18 cellular contexts compared by ENCODE assay signal in the genomic region with DNA sequence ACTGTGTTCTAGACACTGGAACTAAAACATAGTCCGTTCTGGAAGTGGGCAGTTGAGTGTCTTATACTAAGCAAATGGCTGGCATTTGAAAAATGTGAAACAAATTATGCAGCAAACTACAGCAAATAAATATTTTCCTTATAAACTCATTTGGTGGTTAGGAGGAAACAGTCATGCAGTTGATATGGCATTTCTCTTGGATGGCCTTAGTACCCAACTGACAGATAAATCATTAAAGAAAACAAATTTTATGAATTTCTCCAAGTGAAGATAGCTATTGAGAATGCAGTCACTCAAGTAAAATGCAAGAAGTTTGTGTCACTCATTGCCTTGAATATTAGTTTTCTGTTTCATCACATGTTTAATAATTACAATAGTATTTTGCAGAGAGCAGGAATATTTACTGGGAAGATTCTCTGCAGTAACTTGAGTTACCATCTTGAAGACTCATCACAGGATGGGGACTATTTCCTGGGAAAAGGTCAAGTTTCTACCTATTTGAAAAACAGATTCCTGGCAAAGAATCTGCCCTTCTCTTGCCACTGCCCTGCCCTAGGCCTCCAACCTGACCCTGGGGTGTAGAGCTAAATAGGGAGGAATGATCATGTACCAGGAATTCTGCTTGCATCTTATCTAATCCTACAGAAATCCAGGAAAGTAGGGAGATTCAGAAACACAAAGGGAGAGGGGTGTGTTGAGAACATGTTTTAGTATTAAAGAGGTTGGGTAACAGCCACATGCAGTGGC.
DNase-seq lines count a peak whose midpoint lies in the region; ATAC-seq, FAIRE-seq and TF ChIP-seq lines count a peak whose summit lies in the region.
"Had no signal": no experiment of that assay in that cellular context is flagged by ENCODE, and none has a peak within 500 bp of the region (broad histone marks: within the 10 kb centered on the region; RNA-seq: fewer than 3 reads in every experiment).

No MANE protein-coding gene starts in this region.

- peak overlapping the region; percentile 65 to 85 (median 69); a peak in 4 of 7 replicates for H3K27ac Mint-ChIP-seq in H9
- H3K27ac Mint-ChIP-seq in neural progenitor cell: no peak overlapping the region
- H3K27ac Mint-ChIP-seq: activated naive CD8-positive, alpha-beta T cell treated with anti-CD3 and anti-CD28 coated beads, Interleukin-2, amount 10 ng/mL, durations not matched to agents 7 days and 5 days; CD8-positive, alpha-beta memory T cell had no signal

- no peak overlapping the region for H2BK20ac ChIP-seq in H9 (ENCODE audit: low read depth, low read length, poor library complexity, severe bottlenecking)

- H3T11ph ChIP-seq in H9 (ENCODE audit: low read length): no peak overlapping the region

- no peak overlapping the region for H2BK120ac ChIP-seq in H9 (ENCODE audit: low read depth, low read length, poor library complexity, severe bottlenecking)

- H3K36me3 Mint-ChIP-seq in H9 (ENCODE audit: insufficient read depth in 1 of 3, low read depth in 3 of 3): no peaks in the 10 kb centered on the region
- peaks cover 5% of the 10 kb centered on the region for H3K36me3 Mint-ChIP-seq in neural progenitor cell
- H3K36me3 Mint-ChIP-seq: activated naive CD8-positive, alpha-beta T cell treated with anti-CD3 and anti-CD28 coated beads, Interleukin-2, amount 10 ng/mL, durations not matched to agents 7 days and 5 days; CD8-positive, alpha-beta memory T cell had no signal

- no peaks in the 10 kb centered on the region for H3K23me2 ChIP-seq in H9 (ENCODE audit: insufficient read length, low read depth, low read length, poor library complexity, severe bottlenecking)

- H3K4me2 ChIP-seq in A549 (peak overlapping the region; percentile 34), H9 (ENCODE audit: insufficient read depth, insufficient read length, low read length) (no peak overlapping the region), neural progenitor cell (no peak overlapping the region)

- H3K14ac ChIP-seq in H9 (ENCODE audit: insufficient read depth, low read length): no peak overlapping the region

- H3F3A ChIP-seq in neural progenitor cell (ENCODE audit: low read depth): no peaks in the 10 kb centered on the region

- H2BK12ac ChIP-seq in H9 (ENCODE audit: insufficient read length, low read depth, low read length): no peak overlapping the region

- no peaks in the 10 kb centered on the region for H3K79me1 ChIP-seq in H9 (ENCODE audit: insufficient read depth, low read depth, low read length, poor library complexity, severe bottlenecking)

- H3K4me3 ChIP-seq in A549 (no peak overlapping the region), neural progenitor cell (no peak overlapping the region)
- H3K4me3 ChIP-seq: heart left ventricle, transverse colon had no signal

- ATAC-seq in A549: peak in 1 of 2 experiments; percentile 27; a peak in 3 of 6 replicates
- ATAC-seq in HG03175 (IDR thresholded peaks at IDR 0.05; ENCODE audit: unreplicated experiment): no peak
- ATAC-seq: activated T-cell treated with anti-CD3 and anti-CD28 coated beads, Interleukin-2, amount 50 U/mL, for 4 hours; heart left ventricle had no signal

- H3K9ac ChIP-seq in H9 (ENCODE audit: extremely low read depth, insufficient read length, low read length): no peak overlapping the region
- H3K9ac ChIP-seq in neural progenitor cell: no peak overlapping the region

- H3K27me3 Mint-ChIP-seq in H9 (ENCODE audit: low read depth): no peaks in the 10 kb centered on the region
- H3K27me3 Mint-ChIP-seq in neural progenitor cell (ENCODE audit: insufficient read depth, low read depth): no peaks in the 10 kb centered on the region

- H3K4me1 Mint-ChIP-seq in H9 (peaks cover 2% of the 10 kb centered on the region in 2 experiments; a peak in 3 of 4 replicates), neural progenitor cell (peaks cover 28% of the 10 kb centered on the region)
- H3K4me1 Mint-ChIP-seq: CD8-positive, alpha-beta memory T cell had no signal

- H2AFZ ChIP-seq in H9 (ENCODE audit: low read length) (no peak overlapping the region), neural progenitor cell (replicated peaks) (no peak overlapping the region)

- H2BK15ac ChIP-seq in H9 (ENCODE audit: low read depth, low read length): no peak overlapping the region

- no peak overlapping the region for H4K5ac ChIP-seq in H9 (ENCODE audit: insufficient read length, low read depth, low read length)

- H3K23ac ChIP-seq in H9 (ENCODE audit: insufficient read length, low read depth, low read length): no peak overlapping the region

- H3K27me3 ChIP-seq in H9 (ENCODE audit: insufficient read depth, low read length) (no peaks in the 10 kb centered on the region), neural progenitor cell (no peaks in the 10 kb centered on the region)
- H3K27me3 ChIP-seq: heart left ventricle, transverse colon had no signal

- H3K9me3 ChIP-seq in A549: no peaks in the 10 kb centered on the region
- H3K9me3 ChIP-seq in H9 (ENCODE audit: control insufficient read depth, low read depth, low read length): no peaks in the 10 kb centered on the region
- H3K9me3 ChIP-seq in neural progenitor cell (ENCODE audit: low read depth): no peaks in the 10 kb centered on the region
- H3K9me3 ChIP-seq: heart left ventricle, transverse colon had no signal

- no peak for TF ChIP-seq EP300 in A549 (IDR thresholded peaks at IDR 0.05)

- no peak overlapping the region for H3K56ac ChIP-seq in H9 (ENCODE audit: insufficient read length, low read depth, low read length)

- no peak for FAIRE-seq in A549 (lab: Jason Lieb, UNC)
- FAIRE-seq: endothelial cell of umbilical vein had no signal

- H3K4ac ChIP-seq in H9 (ENCODE audit: low read depth, low read length): no peak overlapping the region

- H4K20me1 ChIP-seq in H9 (ENCODE audit: control insufficient read depth, insufficient read depth, insufficient read length) (no peaks in the 10 kb centered on the region), neural progenitor cell (ENCODE audit: low read depth) (peaks cover 26% of the 10 kb centered on the region)

- no peak overlapping the region for H2BK5ac ChIP-seq in H9 (ENCODE audit: insufficient read length, low read length)

- POLR2A ChIA-PET in A549 (lab: Yijun Ruan, JAX): no interaction called here

- TF ChIP-seq CTCF in A549 (IDR thresholded peaks at IDR 0.05): no peak
- no peak for TF ChIP-seq CTCF in H9 (conservative IDR thresholded peaks at IDR 0.05)
- TF ChIP-seq CTCF in neural progenitor cell (IDR thresholded peaks at IDR 0.05): no peak

- no peak for TF ChIP-seq RAD21 in A549 (conservative IDR thresholded peaks at IDR 0.05 in 1 of 2, IDR thresholded peaks at IDR 0.05 in 1 of 2)

- H3K79me2 ChIP-seq in H9 (ENCODE audit: insufficient read depth, low read length): no peaks in the 10 kb centered on the region
- peaks cover 34% of the 10 kb centered on the region for H3K79me2 ChIP-seq in neural progenitor cell (ENCODE audit: low read depth)

- H3K4me3 Mint-ChIP-seq in H9: no peak overlapping the region
- H3K4me3 Mint-ChIP-seq in neural progenitor cell: no peak overlapping the region
- H3K4me3 Mint-ChIP-seq: activated naive CD8-positive, alpha-beta T cell treated with anti-CD3 and anti-CD28 coated beads, Interleukin-2, amount 10 ng/mL, durations not matched to agents 7 days and 5 days; activated T-cell treated with anti-CD3 and anti-CD28 coated beads, Interleukin-2, amount 50 U/mL, for 4 hours; CD8-positive, alpha-beta memory T cell had no signal

- H4K91ac ChIP-seq in H9 (ENCODE audit: insufficient read length, low read depth, low read length): no peak overlapping the region

- H3K4me1 ChIP-seq in A549 (peaks cover 24% of the 10 kb centered on the region), H9 (ENCODE audit: insufficient read depth, low read length) (no peaks in the 10 kb centered on the region), neural progenitor cell (peaks cover 8% of the 10 kb centered on the region)

- H3K27ac ChIP-seq in A549 (no peak overlapping the region), H9 (ENCODE audit: insufficient read length, low read depth, low read length) (no peak overlapping the region), neural progenitor cell (no peak overlapping the region)
- H3K27ac ChIP-seq: heart left ventricle, transverse colon had no signal

- no peak overlapping the region for H4K8ac ChIP-seq in H9 (replicated peaks; ENCODE audit: insufficient read length, low read depth, low read length)

- WGBS in A549 (ENCODE audit: missing lambda C conversion rate): 38% methylated on average over 1 of the region's 1 CpG
- no CpG with 5 or more reads among the region's 1 CpG for WGBS in H9 (ENCODE audit: extremely low coverage, insufficient read length, low lambda C conversion rate)

- DNase-seq in A549 (ENCODE audit: low read depth in 1 of 2, low spot score in 1 of 2): no peak
- DNase-seq in H9: no peak
- peak; percentile 79 for DNase-seq in amniotic epithelial cell (ENCODE audit: low read depth)
- peak; percentile 54 for DNase-seq in iris pigment epithelial cell (ENCODE audit: low read depth)
- no peak for DNase-seq in stimulated activated naive CD4-positive, alpha-beta T cell treated with Interleukin-2 at 50 U/mL for 16 hours (lab: John Stamatoyannopoulos, UW)
- DNase-seq in activated naive CD4-positive, alpha-beta T cell (lab: John Stamatoyannopoulos, UW): no peak
- no peak for DNase-seq in neural progenitor cell (ENCODE audit: low spot score)
- DNase-seq: 8988T; activated naive CD8-positive, alpha-beta T cell treated with anti-CD3 and anti-CD28 coated beads, Interleukin-2, amount 10 ng/mL, durations not matched to agents 7 days and 5 days; activated T-cell treated with anti-CD3 and anti-CD28 coated beads, Interleukin-2, amount 50 U/mL, for 4 hours; CD8-positive, alpha-beta memory T cell; heart left ventricle; NCI-H1694 treated with DMSO at 0.1 percent for 48 hours; NCI-H526; stimulated activated CD4-positive, alpha-beta T cell treated with anti-CD3 and anti-CD28 coated beads, Interleukin-4, amount 100 ng/mL, for 4 hours; transverse colon had no signal

- no peak overlapping the region for H2AK5ac ChIP-seq in H9 (ENCODE audit: insufficient read length, low read length)

- no peaks in the 10 kb centered on the region for H3K36me3 ChIP-seq in neural progenitor cell
- H3K36me3 ChIP-seq: heart left ventricle, transverse colon had no signal

- no peak overlapping the region for H3K18ac ChIP-seq in H9 (ENCODE audit: insufficient read length, low read depth, low read length)

- no peak for TF ChIP-seq POLR2A in A549 (IDR thresholded peaks at IDR 0.05; ENCODE audit: low read length)

- CTCF ChIA-PET in A549 (lab: Yijun Ruan, JAX): no interaction called here

- H3K9me3 Mint-ChIP-seq in H9 (no peaks in the 10 kb centered on the region), neural progenitor cell (no peaks in the 10 kb centered on the region)
- H3K9me3 Mint-ChIP-seq: activated naive CD8-positive, alpha-beta T cell treated with anti-CD3 and anti-CD28 coated beads, Interleukin-2, amount 10 ng/mL, durations not matched to agents 7 days and 5 days; activated T-cell treated with anti-CD3 and anti-CD28 coated beads, Interleukin-2, amount 50 U/mL, for 4 hours; CD8-positive, alpha-beta memory T cell had no signal

TF ChIP-seq in A549, 52 proteins besides CTCF, POLR2A, EP300 and RAD21:
- no peak for TF ChIP-seq SMC3 (IDR thresholded peaks at IDR 0.05)

Comparison
In these comparisons a context has a peak if more than half of its experiments do, and no peak if none do; other contexts are left out.
1. DNase-seq: peak in amniotic epithelial cell (single experiment) and iris pigment epithelial cell (single experiment); none in A549 (0 of 2), H9 (single experiment), stimulated activated naive CD4-positive, alpha-beta T cell treated with Interleukin-2 at 50 U/mL for 16 hours (single experiment), activated naive CD4-positive, alpha-beta T cell (0 of 4) and neural progenitor cell (single experiment).